In genomic region chr7:114941692-114942091, GRCh38 we compare ENCODE assay signal across 14 cellular contexts. TPM values are rescaled to one million over a fixed set of nuclear protein-coding genes. Genes with fewer than 3 reads are reported as not detected.
A peak's percentile ranks its signal among the peaks of the same experiment; 100 is the strongest.
DNase-seq lines count a peak whose midpoint lies in the region; ATAC-seq and TF ChIP-seq lines count a peak whose summit lies in the region.
"Had no signal": no experiment of that assay in that cellular context is flagged by ENCODE, and none has a peak within 500 bp of the region (broad histone marks: within the 10 kb centered on the region; RNA-seq: fewer than 3 reads in every experiment).

No MANE protein-coding gene starts in this region.

- no peak overlapping the region for H2BK5ac ChIP-seq in trophoblast cell (ENCODE audit: low read depth, low read length, poor library complexity)

- H2BK12ac ChIP-seq in trophoblast cell (ENCODE audit: low read length) = no peak overlapping the region

- no peak for TF ChIP-seq CTCF in GM12865 (IDR thresholded peaks at IDR 0.05; ENCODE audit: insufficient read depth, low read depth, low read length, missing control alignments)
- no peak for TF ChIP-seq CTCF in esophagus muscularis mucosa (IDR thresholded peaks at IDR 0.05)
- no peak for TF ChIP-seq CTCF in testis (IDR thresholded peaks at IDR 0.05)

- H3K14ac ChIP-seq in trophoblast cell (ENCODE audit: low read length) = no peak overlapping the region

- POLR2A ChIA-PET in T-cell (lab: Charles Lee) = no interaction called here

- H3K4me2 ChIP-seq in trophoblast cell (ENCODE audit: low read length) = no peak overlapping the region
- H3K4me2 ChIP-seq: GM23338 had no signal

- no peak overlapping the region for H3K23ac ChIP-seq in trophoblast cell (ENCODE audit: low read length)

- H4K91ac ChIP-seq in trophoblast cell (ENCODE audit: low read depth, low read length) = no peak overlapping the region

- no peak overlapping the region for H2AK5ac ChIP-seq in trophoblast cell (ENCODE audit: low read length)

- H3K27me3 Mint-ChIP-seq in T-cell = no peaks in the 10 kb centered on the region
- H3K27me3 Mint-ChIP-seq: IgD-negative memory B cell had no signal

- H3K4me3 ChIP-seq in GM12865 (ENCODE audit: low read depth, low read length) = no peak overlapping the region
- no peak overlapping the region for H3K4me3 ChIP-seq in trophoblast cell (ENCODE audit: low read depth, low read length)
- no peak overlapping the region for H3K4me3 ChIP-seq in esophagus muscularis mucosa
- no peak overlapping the region for H3K4me3 ChIP-seq in testis
- H3K4me3 ChIP-seq: GM23338 had no signal

- H3K9me3 Mint-ChIP-seq in T-cell = no peaks in the 10 kb centered on the region
- H3K9me3 Mint-ChIP-seq: GM23338, IgD-negative memory B cell had no signal

- H4K12ac ChIP-seq in trophoblast cell (ENCODE audit: low read depth, low read length) = no peak overlapping the region

- CTCF ChIA-PET in T-cell (lab: Charles Lee) = interaction anchor here in 1 of 2 donors (5.2 kb wide), 1 partner anchor 75 kb away, joined by 68 read pairs; no protein-coding TSS in a partner anchor

- H3K36me3 Mint-ChIP-seq in T-cell = peaks cover 62% of the 10 kb centered on the region
- H3K36me3 Mint-ChIP-seq: IgD-negative memory B cell had no signal

- H3K27me3 ChIP-seq in trophoblast cell (ENCODE audit: insufficient read depth, low read length) = no peaks in the 10 kb centered on the region
- no peaks in the 10 kb centered on the region for H3K27me3 ChIP-seq in esophagus muscularis mucosa
- H3K27me3 ChIP-seq in testis = no peaks in the 10 kb centered on the region

- DNase-seq in GM12865 (ENCODE audit: low read depth) (peak; percentile 41), T-cell (no peak), NCI-H2081 (lab: John Stamatoyannopoulos, UW) (no peak), trophoblast cell (no peak), esophagus muscularis mucosa (ENCODE audit: extremely low spot score) (no peak), testis (no peak)
- DNase-seq: retina, RPMI8226, T1000 had no signal

- no CpG with 5 or more reads among the region's 5 CpGs for WGBS in trophoblast cell (ENCODE audit: extremely low coverage, insufficient coverage, insufficient read length)
- 95% methylated on average over 5 of the region's 5 CpGs for WGBS in esophagus muscularis mucosa
- WGBS in testis, 2 donors = 88 to 96% methylated on average over 5 of the region's 5 CpGs

- TF ChIP-seq EP300 in esophagus muscularis mucosa (IDR thresholded peaks at IDR 0.05) = no peak

- no peak overlapping the region for H2AFZ ChIP-seq in trophoblast cell (ENCODE audit: insufficient read depth, low read length, poor library complexity)
- H2AFZ ChIP-seq: GM23338 had no signal

- no peak overlapping the region for H3K27ac ChIP-seq in trophoblast cell (ENCODE audit: low read depth, low read length)
- no peak overlapping the region for H3K27ac ChIP-seq in esophagus muscularis mucosa (replicated peaks in 1 of 4)
- H3K27ac ChIP-seq in testis = no peak overlapping the region

- H3K4me1 ChIP-seq in trophoblast cell (ENCODE audit: control insufficient read depth in 1 of 2, insufficient read depth in 2 of 2, low read length in 2 of 2) = no peaks in the 10 kb centered on the region
- H3K4me1 ChIP-seq in esophagus muscularis mucosa = peaks cover 5 to 61% (median 36%) of the 10 kb centered on the region in 4 donors
- H3K4me1 ChIP-seq in testis = no peaks in the 10 kb centered on the region

- no peak overlapping the region for H2BK120ac ChIP-seq in trophoblast cell (ENCODE audit: insufficient read depth, low read length, poor library complexity)

- H3K4ac ChIP-seq in trophoblast cell (ENCODE audit: low read depth, low read length) = no peak overlapping the region

- no peak for TF ChIP-seq POLR2A in esophagus muscularis mucosa (IDR thresholded peaks at IDR 0.05; ENCODE audit: low read depth)
- TF ChIP-seq POLR2A in testis (IDR thresholded peaks at IDR 0.05) = no peak

- H4K8ac ChIP-seq in trophoblast cell (ENCODE audit: low read depth, low read length) = no peak overlapping the region

- H3K18ac ChIP-seq in trophoblast cell (ENCODE audit: low read length) = no peak overlapping the region

- H3K79me1 ChIP-seq in trophoblast cell (ENCODE audit: low read length) = no peaks in the 10 kb centered on the region

- peak overlapping the region in 2 of 3 donors; percentile 6 to 10 for H3K4me3 Mint-ChIP-seq in T-cell
- H3K4me3 Mint-ChIP-seq: GM23338 had no signal

- intact Hi-C loops in esophagus muscularis mucosa (cut with DNase I) (loop anchor here (10.0 kb wide), 1 partner anchor 857 kb away; no protein-coding TSS in a partner anchor), testis (cut with DNase I; ENCODE audit: low total_unique reads) (no loop called here)

- H3K9me3 ChIP-seq in trophoblast cell (ENCODE audit: insufficient read depth, low read depth, low read length) = no peaks in the 10 kb centered on the region
- H3K9me3 ChIP-seq in esophagus muscularis mucosa = no peaks in the 10 kb centered on the region
- no peaks in the 10 kb centered on the region for H3K9me3 ChIP-seq in testis

- H3K9ac ChIP-seq in trophoblast cell (ENCODE audit: low read length) = no peak overlapping the region

- H3K79me2 ChIP-seq in trophoblast cell (ENCODE audit: control insufficient read depth, insufficient read depth, low read length, poor library complexity) = no peaks in the 10 kb centered on the region

- peak overlapping the region; percentile 6 to 44 for H3K27ac Mint-ChIP-seq in T-cell
- H3K27ac Mint-ChIP-seq: GM23338 had no signal

- H3K36me3 ChIP-seq in trophoblast cell (ENCODE audit: control insufficient read depth in 1 of 2, insufficient read depth in 2 of 2, low read length in 2 of 2) (peaks cover 2 to 4% of the 10 kb centered on the region in 2 experiments), esophagus muscularis mucosa (peaks cover 0 to 2% (median 0%) of the 10 kb centered on the region in 4 donors), testis (ENCODE audit: low read depth, missing control alignments) (no peaks in the 10 kb centered on the region)

- peak; percentile 48 for ATAC-seq in GM19035 (IDR thresholded peaks at IDR 0.05; ENCODE audit: unreplicated experiment)
- peak; percentile 58 for ATAC-seq in HG02571 (IDR thresholded peaks at IDR 0.05; ENCODE audit: unreplicated experiment)
- ATAC-seq in T-cell (replicated peaks in 1 of 4) = no peak
- ATAC-seq: GM23338, left lobe of liver had no signal

- H3K4me1 Mint-ChIP-seq in T-cell = peaks cover 60 to 74% (median 65%) of the 10 kb centered on the region in 3 donors

RNA-seq across cellular contexts. Expression of gene MDFIC, which starts 19.8 kb away (rescaled TPM):
- 10 to 100 TPM; 56.3 to 84.6 (median 65.0) TPM for total RNA-seq in T-cell
- 11.1 and 11.3 TPM in 2 replicates for polyA plus RNA-seq in trophoblast cell (2013)
- total RNA-seq in esophagus muscularis mucosa = 10 to 100 TPM; 34.5 to 71.3 (median 36.5) TPM
- 1 to 10 TPM; 5.8 to 6.1 TPM for total RNA-seq in testis
- 7.6 TPM for polyA plus RNA-seq in testis (ENCODE audit: insufficient read depth, low read depth, low replicate concordance)

Comparison
In these comparisons a context has a peak if more than half of its experiments do, and no peak if none do; other contexts are left out.
1. ATAC-seq: peak in GM19035 (single experiment) and HG02571 (single experiment); none in T-cell (0 of 4).
2. RNA of gene MDFIC, which starts 19.8 kb away (total RNA-seq): 56.3 to 84.6 TPM in T-cell and 34.5 to 71.3 TPM in esophagus muscularis mucosa; 5.8 to 6.1 TPM in testis; every median in the first group is over 4 times any median in the second.